16 cellular contexts compared by ENCODE assay signal in genomic region chr7:88480901-88481300, GRCh38.
A peak's percentile ranks its signal among the peaks of the same experiment; 100 is the strongest.
DNase-seq lines count a peak whose midpoint lies in the region; ATAC-seq and TF ChIP-seq lines count a peak whose summit lies in the region.
"Had no signal": no experiment of that assay in that cellular context is flagged by ENCODE, and none has a peak within 500 bp of the region (broad histone marks: within the 10 kb centered on the region; RNA-seq: fewer than 3 reads in every experiment).

No MANE protein-coding gene starts in this region.

- H3K27ac Mint-ChIP-seq in T-helper 17 cell, result no peak overlapping the region

- H3K27me3 Mint-ChIP-seq in T-helper 17 cell, result no peaks in the 10 kb centered on the region

- no peaks in the 10 kb centered on the region for H3K4me1 ChIP-seq in colonic mucosa

- no peaks in the 10 kb centered on the region for H3K27me3 ChIP-seq in colonic mucosa

- no peak overlapping the region for H3K27ac ChIP-seq in colonic mucosa

- no peak for ATAC-seq in GM19395 (IDR thresholded peaks at IDR 0.05; ENCODE audit: unreplicated experiment)
- no peak for ATAC-seq in HG03442 (IDR thresholded peaks at IDR 0.05; ENCODE audit: unreplicated experiment)
- ATAC-seq in T-helper 17 cell, result no peak
- ATAC-seq: esophagus mucosa had no signal

- no peaks in the 10 kb centered on the region for H3K4me1 Mint-ChIP-seq in T-helper 17 cell

- no peaks in the 10 kb centered on the region for H3K36me3 ChIP-seq in colonic mucosa

- no peak overlapping the region for H3K4me3 ChIP-seq in colonic mucosa

- H3K9me3 ChIP-seq in colonic mucosa (no peaks in the 10 kb centered on the region), T-helper 17 cell (ENCODE audit: control insufficient read depth, low read length, poor library complexity, severe bottlenecking) (no peaks in the 10 kb centered on the region)

- intact Hi-C loops in colonic mucosa (cut with DNase I), result no loop called here

- no peak for TF ChIP-seq CTCF in colonic mucosa (IDR thresholded peaks at IDR 0.05)
- TF ChIP-seq CTCF in GM10266 (IDR thresholded peaks at IDR 0.05; ENCODE audit: control insufficient read depth, insufficient read depth, low read depth, missing control alignments), result no peak

- H3K36me3 Mint-ChIP-seq in T-helper 17 cell (ENCODE audit: low read depth), result no peaks in the 10 kb centered on the region

- peak in 10 of 14 donors; percentile 1 to 78 (median 20) for DNase-seq in C1 segment of cervical spinal cord (lab: John Stamatoyannopoulos, UW)
- peak; percentile 18 for DNase-seq in HT1080 (ENCODE audit: low read depth)
- peak; percentile 22 for DNase-seq in colonic mucosa
- peak; percentile 47 for DNase-seq in middle frontal gyrus (ENCODE audit: extremely low spot score, low spot score)
- no peak for DNase-seq in GM10266 (ENCODE audit: extremely low spot score)
- no peak for DNase-seq in T-helper 17 cell
- DNase-seq: activated CD4-positive, alpha-beta T cell treated with anti-CD3 and anti-CD28 coated beads for 1 hour; activated gamma-delta T cell treated with Interleukin-2 at 50 U/mL for 16 hours; GDM1; glutamatergic neuron; IMR-90; NCI-H524 treated with DMSO at 0.1 percent for 48 hours; stimulated activated CD4-positive, alpha-beta T cell treated with anti-CD3 and anti-CD28 coated beads, Interleukin-2, amount 100 ng/mL, for 48 hours had no signal

- H3K4me3 Mint-ChIP-seq in T-helper 17 cell, result no peak overlapping the region

- no peak overlapping the region for H3K9ac ChIP-seq in colonic mucosa (ENCODE audit: low read depth in 2 of 2, low read length in 2 of 2)

Comparison
In these comparisons a context has a peak if more than half of its experiments do, and no peak if none do; other contexts are left out.
1. DNase-seq: peak in C1 segment of cervical spinal cord (10 of 14), HT1080 (single experiment), colonic mucosa (single experiment) and middle frontal gyrus (single experiment); none in GM10266 (single experiment) and T-helper 17 cell (0 of 3).